In the genomic region with DNA sequence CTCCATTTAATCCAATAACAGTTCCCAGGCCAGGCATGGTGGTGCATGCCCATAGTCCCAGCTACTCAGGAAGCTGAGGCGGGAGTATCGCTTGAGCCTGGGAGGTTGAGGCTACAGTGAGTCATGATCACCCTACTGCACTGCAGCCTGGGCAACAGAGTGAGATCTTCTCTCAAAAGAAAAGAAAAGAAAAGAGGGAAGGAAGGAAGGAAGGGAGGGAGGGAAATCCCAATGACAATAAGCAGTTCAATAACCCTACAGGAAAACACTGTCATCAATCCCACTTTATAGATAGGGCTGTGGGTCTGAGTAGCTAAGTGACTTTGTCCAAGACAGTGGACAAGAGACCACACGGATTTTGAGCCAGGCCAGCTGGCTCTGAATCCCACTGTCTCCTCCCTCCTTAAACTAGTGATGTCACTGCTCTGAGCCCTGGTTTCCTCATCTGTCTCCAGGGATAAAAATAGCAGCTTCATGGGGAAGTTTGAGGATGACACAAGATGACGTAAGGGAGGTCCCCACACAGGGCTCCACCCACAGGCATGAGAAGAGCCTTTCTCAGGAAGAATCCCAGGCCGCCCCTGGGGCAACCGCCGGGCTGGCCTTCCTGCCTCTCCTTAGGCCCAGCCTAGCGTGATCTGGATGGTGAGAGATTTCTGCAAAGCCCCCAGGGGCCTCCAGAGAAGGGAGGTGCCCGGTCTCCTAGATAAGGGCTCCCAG, we compare ENCODE assay signal across 8 cellular contexts.
DNase-seq lines count a peak whose midpoint lies in the region; ATAC-seq lines count a peak whose summit lies in the region.

No MANE protein-coding gene starts in this region.

- H3K36me3 ChIP-seq in BLaER1 = no peaks in the 10 kb centered on the region

- peak overlapping the region; percentile 67 for H3K4me2 ChIP-seq in BLaER1

- ATAC-seq in HG03354 (IDR thresholded peaks at IDR 0.05; ENCODE audit: poor library complexity, severe bottlenecking, unreplicated experiment) (no peak), HG03565 (IDR thresholded peaks at IDR 0.05; ENCODE audit: unreplicated experiment) (no peak)

- H3K27ac ChIP-seq in BLaER1 = 0 out of 2 replicates have a peak overlapping the region, but pooled peaks have one; percentile 35

- peaks cover 29% of the 10 kb centered on the region for H3K4me1 ChIP-seq in BLaER1

- H3K27me3 ChIP-seq in BLaER1 = no peaks in the 10 kb centered on the region

- no peak overlapping the region for H3K4me3 ChIP-seq in BLaER1

- H4K20me1 ChIP-seq in BLaER1 = no peaks in the 10 kb centered on the region

- DNase-seq in KBM-7 (peak; percentile 87), amniotic epithelial cell (ENCODE audit: low read depth) (peak; percentile 92), iris pigment epithelial cell (ENCODE audit: low read depth) (peak; percentile 90), NCI-H1694 treated with DMSO at 0.1 percent for 48 hours (lab: John Stamatoyannopoulos, UW) (no peak), 8988T (no peak)

- H3K9ac ChIP-seq in BLaER1 = no peak overlapping the region

- H3K9me3 ChIP-seq in BLaER1 = no peaks in the 10 kb centered on the region

- in situ Hi-C loops in KBM-7 (cut with MboI; ENCODE audit: low pct_unique_long_range_greater_than_20kb, low sequenced_read_pairs) = no loop called here

Comparison
In these comparisons a context has a peak if more than half of its experiments do, and no peak if none do; other contexts are left out.
1. DNase-seq: peak in KBM-7 (single experiment), amniotic epithelial cell (single experiment) and iris pigment epithelial cell (single experiment); none in NCI-H1694 treated with DMSO at 0.1 percent for 48 hours (single experiment) and 8988T (single experiment).